Comparison of ENCODE assay signal across 10 cellular contexts in genomic region chr12:4829161-4829792, GRCh38.
A peak's percentile ranks its signal among the peaks of the same experiment; 100 is the strongest.
DNase-seq lines count a peak whose midpoint lies in the region; ATAC-seq and TF ChIP-seq lines count a peak whose summit lies in the region.
"Had no signal": no experiment of that assay in that cellular context is flagged by ENCODE, and none has a peak within 500 bp of the region (broad histone marks: within the 10 kb centered on the region; RNA-seq: fewer than 3 reads in every experiment).

No MANE protein-coding gene starts in this region.

- no peaks in the 10 kb centered on the region for H3K36me3 ChIP-seq in GM06990 (ENCODE audit: control insufficient read depth, insufficient read depth, low read length)
- H3K36me3 ChIP-seq: thoracic aorta had no signal

- ATAC-seq in GM19351 (IDR thresholded peaks at IDR 0.05; ENCODE audit: unreplicated experiment), result peak; percentile 85
- peak; percentile 70 for ATAC-seq in HG03066 (IDR thresholded peaks at IDR 0.05; ENCODE audit: low read depth, unreplicated experiment)
- ATAC-seq in foreskin keratinocyte, result no peak

- peaks cover 8% of the 10 kb centered on the region for H3K9me3 Mint-ChIP-seq in activated CD4-positive, alpha-beta memory T cell treated with anti-CD3 and anti-CD28 coated beads for 36 hours

- H3K36me3 Mint-ChIP-seq in activated CD4-positive, alpha-beta memory T cell treated with anti-CD3 and anti-CD28 coated beads for 36 hours, result no peaks in the 10 kb centered on the region

- peaks cover 60% of the 10 kb centered on the region for H3K4me1 Mint-ChIP-seq in activated CD4-positive, alpha-beta memory T cell treated with anti-CD3 and anti-CD28 coated beads for 36 hours (ENCODE audit: low read depth)

- DNase-seq in GM06990 (ENCODE audit: extremely low read depth, insufficient read length) (peak; percentile 61), foreskin keratinocyte (no peak), EL (no peak), NCI-H2081 treated with DMSO at 0.1 percent for 48 hours (lab: John Stamatoyannopoulos, UW) (no peak)
- DNase-seq in activated CD4-positive, alpha-beta memory T cell treated with anti-CD3 and anti-CD28 coated beads for 36 hours, result peak; percentile 18
- DNase-seq in stimulated activated CD4-positive, alpha-beta T cell treated with anti-CD3 and anti-CD28 coated beads, Interleukin-4, amount 100 ng/mL, for 24 hours, result no peak

- intact Hi-C loops in activated CD4-positive, alpha-beta memory T cell treated with anti-CD3 and anti-CD28 coated beads for 36 hours (cut with micrococcal nuclease), result loop anchor here (5.0 kb wide), 1 partner anchor 182 kb away; the partner anchor contains the start of genes AKAP3 and NDUFA9

- no peak overlapping the region for H3K27ac ChIP-seq in foreskin keratinocyte
- H3K27ac ChIP-seq: parathyroid adenoma, thoracic aorta had no signal

- TF ChIP-seq CTCF in GM06990 (IDR thresholded peaks at IDR 0.05; ENCODE audit: insufficient read depth, low read length, poor library complexity, severe bottlenecking), result no peak
- no peak for TF ChIP-seq CTCF in foreskin keratinocyte (conservative IDR thresholded peaks at IDR 0.05)

- no peaks in the 10 kb centered on the region for H3K27me3 ChIP-seq in GM06990 (replicated peaks; ENCODE audit: control insufficient read depth, insufficient read depth, low read length)
- H3K27me3 ChIP-seq in foreskin keratinocyte, result no peaks in the 10 kb centered on the region

- POLR2A ChIA-PET in activated CD4-positive, alpha-beta memory T cell treated with anti-CD3 and anti-CD28 coated beads for 36 hours (lab: Charles Lee), result interaction anchor here (0.6 kb wide), 1 partner anchor 856 kb away, joined by 4 read pairs; no protein-coding TSS in a partner anchor

- no peaks in the 10 kb centered on the region for H3K4me1 ChIP-seq in foreskin keratinocyte
- H3K4me1 ChIP-seq: parathyroid adenoma had no signal

- H3K4me3 Mint-ChIP-seq in activated CD4-positive, alpha-beta memory T cell treated with anti-CD3 and anti-CD28 coated beads for 36 hours, result peak overlapping the region; percentile 71

- CTCF ChIA-PET in activated CD4-positive, alpha-beta memory T cell treated with anti-CD3 and anti-CD28 coated beads for 36 hours (lab: Charles Lee), result interaction anchor here (0.6 to 1.2 kb wide), 3 partner anchors 23 to 49 kb away, joined by 3 read pairs; no protein-coding TSS in a partner anchor

- peak overlapping the region; percentile 85 for H3K27ac Mint-ChIP-seq in activated CD4-positive, alpha-beta memory T cell treated with anti-CD3 and anti-CD28 coated beads for 36 hours

- H3K4me3 ChIP-seq in GM06990 (replicated peaks; ENCODE audit: low read depth, low read length), result peak overlapping the region; percentile 59
- H3K4me3 ChIP-seq: thoracic aorta had no signal

- H3K27me3 Mint-ChIP-seq in activated CD4-positive, alpha-beta memory T cell treated with anti-CD3 and anti-CD28 coated beads for 36 hours, result no peaks in the 10 kb centered on the region

Comparison
In these comparisons a context has a peak if more than half of its experiments do, and no peak if none do; other contexts are left out.
1. DNase-seq: peak in GM06990 (single experiment) and activated CD4-positive, alpha-beta memory T cell treated with anti-CD3 and anti-CD28 coated beads for 36 hours (single experiment); none in foreskin keratinocyte (0 of 2), EL (single experiment), NCI-H2081 treated with DMSO at 0.1 percent for 48 hours (single experiment) and stimulated activated CD4-positive, alpha-beta T cell treated with anti-CD3 and anti-CD28 coated beads, Interleukin-4, amount 100 ng/mL, for 24 hours (single experiment).